Comparison of ENCODE assay signal across 1 cellular context in the genomic region with DNA sequence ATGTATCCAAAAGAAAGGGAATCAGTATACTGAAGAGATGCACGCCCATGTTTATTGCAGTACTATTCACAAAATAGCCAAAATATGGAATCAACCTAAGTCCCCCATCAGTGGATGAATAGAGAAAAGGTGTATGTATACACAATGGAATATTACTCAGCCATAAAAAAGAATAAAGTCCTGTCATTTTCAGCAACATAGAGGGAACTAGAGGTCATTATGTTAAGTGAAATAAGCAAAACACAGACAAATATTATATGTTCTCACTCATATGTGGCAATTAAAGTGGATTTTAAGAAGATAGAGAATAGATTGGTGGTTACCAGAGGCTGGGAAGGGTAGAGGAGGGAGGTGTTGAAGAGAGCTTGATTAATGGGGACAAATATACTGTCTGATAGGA.
TF ChIP-seq lines count a peak whose summit lies in the region.

No MANE protein-coding gene starts in this region.

TF ChIP-seq in GM12878, 131 proteins besides CTCF, POLR2A, EP300 and RAD21 (continued from another document):
- no peak for TF ChIP-seq NKRF (conservative IDR thresholded peaks at IDR 0.05)
